In genomic region chr10:75236178-75236825, GRCh38 we compare ENCODE assay signal across 8 cellular contexts. TPM values are rescaled to one million over a fixed set of nuclear protein-coding genes. Genes with fewer than 3 reads are reported as not detected.
DNase-seq lines count a peak whose midpoint lies in the region; ATAC-seq and TF ChIP-seq lines count a peak whose summit lies in the region.

No MANE protein-coding gene starts in this region.

- CTCF ChIA-PET in activated naive CD4-positive, alpha-beta T cell treated with anti-CD3 and anti-CD28 coated beads for 36 hours (lab: Charles Lee), result interaction anchor here (0.7 to 4.8 kb wide), 29 partner anchors 10 to 1350 kb away, joined by 3 to 38 read pairs (median 4); partner anchors contain the start of genes VDAC2 and ZNF503
- CTCF ChIA-PET in activated B cell treated with CpG ODN at 0.5 μM for 24 hours (lab: Charles Lee), result interaction anchor here (0.7 to 4.8 kb wide), 10 partner anchors 11 to 994 kb away, joined by 3 to 20 read pairs (median 6); partner anchors contain the start of gene VDAC2

- peak; percentile 3 for TF ChIP-seq CTCF in activated B cell treated with CpG ODN at 0.5 μM for 24 hours (IDR thresholded peaks at IDR 0.05)
- peak; percentile 31 for TF ChIP-seq CTCF in type B pancreatic cell (conservative IDR thresholded peaks at IDR 0.05)

- intact Hi-C loops in activated naive CD4-positive, alpha-beta T cell treated with anti-CD3 and anti-CD28 coated beads for 36 hours (cut with micrococcal nuclease), result loop anchor here (1.0 to 10.0 kb wide), 6 partner anchors 48 to 1362 kb away; partner anchors contain the start of gene CAMK2G
- intact Hi-C loops in activated B cell treated with CpG ODN at 0.5 μM for 24 hours (cut with micrococcal nuclease), result loop anchor here (1.0 to 10.0 kb wide), 8 partner anchors 48 to 1592 kb away; partner anchors contain the start of gene MYOZ1

- ATAC-seq in activated B cell treated with CpG ODN at 0.5 μM for 24 hours (ENCODE audit: low read depth) (no peak), memory B cell (ENCODE audit: low read depth) (no peak), esophagus mucosa (no peak)
- ATAC-seq in activated CD4-positive, CD25-positive, alpha-beta regulatory T cell treated with anti-CD3 and anti-CD28 coated beads, Interleukin-2, amount 50 U/mL, for 24 hours, result no peak

- H3K27ac Mint-ChIP-seq in activated naive CD4-positive, alpha-beta T cell treated with anti-CD3 and anti-CD28 coated beads for 36 hours, result peak overlapping the region; percentile 84
- H3K27ac Mint-ChIP-seq in activated B cell treated with CpG ODN at 0.5 μM for 24 hours, result peak overlapping the region; percentile 83
- H3K27ac Mint-ChIP-seq in memory B cell, result peak overlapping the region; percentile 42
- peak overlapping the region; percentile 77 for H3K27ac Mint-ChIP-seq in type B pancreatic cell

- POLR2A ChIA-PET in activated B cell treated with CpG ODN at 0.5 μM for 24 hours (lab: Charles Lee), result interaction anchor here (0.7 to 5.5 kb wide), 2 partner anchors 26 to 176 kb away, joined by 8 to 60 read pairs; partner anchors contain the start of gene VDAC2

- no peaks in the 10 kb centered on the region for H3K27me3 Mint-ChIP-seq in activated naive CD4-positive, alpha-beta T cell treated with anti-CD3 and anti-CD28 coated beads for 36 hours (ENCODE audit: low read depth)
- no peaks in the 10 kb centered on the region for H3K27me3 Mint-ChIP-seq in activated B cell treated with CpG ODN at 0.5 μM for 24 hours
- H3K27me3 Mint-ChIP-seq in memory B cell, result no peaks in the 10 kb centered on the region
- H3K27me3 Mint-ChIP-seq in type B pancreatic cell, result no peaks in the 10 kb centered on the region

- peaks cover 14% of the 10 kb centered on the region for H3K4me1 Mint-ChIP-seq in activated naive CD4-positive, alpha-beta T cell treated with anti-CD3 and anti-CD28 coated beads for 36 hours (ENCODE audit: low read depth)
- H3K4me1 Mint-ChIP-seq in activated B cell treated with CpG ODN at 0.5 μM for 24 hours (peaks cover 14% of the 10 kb centered on the region), memory B cell (peaks cover 2% of the 10 kb centered on the region), type B pancreatic cell (ENCODE audit: unreplicated experiment) (peaks cover 15% of the 10 kb centered on the region)

- peak overlapping the region; percentile 72 for H3K4me3 Mint-ChIP-seq in activated naive CD4-positive, alpha-beta T cell treated with anti-CD3 and anti-CD28 coated beads for 36 hours
- H3K4me3 Mint-ChIP-seq in activated B cell treated with CpG ODN at 0.5 μM for 24 hours (peak overlapping the region; percentile 80), memory B cell (peak overlapping the region; percentile 72), type B pancreatic cell (peak overlapping the region; percentile 78)

- H3K9me3 Mint-ChIP-seq in activated naive CD4-positive, alpha-beta T cell treated with anti-CD3 and anti-CD28 coated beads for 36 hours, result no peaks in the 10 kb centered on the region
- H3K9me3 Mint-ChIP-seq in activated B cell treated with CpG ODN at 0.5 μM for 24 hours, result no peaks in the 10 kb centered on the region
- no peaks in the 10 kb centered on the region for H3K9me3 Mint-ChIP-seq in memory B cell
- no peaks in the 10 kb centered on the region for H3K9me3 Mint-ChIP-seq in type B pancreatic cell

- no peak for DNase-seq in activated naive CD4-positive, alpha-beta T cell treated with anti-CD3 and anti-CD28 coated beads for 36 hours
- no peak for DNase-seq in activated naive CD4-positive, alpha-beta T cell treated with anti-CD3 and anti-CD28 coated beads, Interleukin-2, amount 50 U/mL, for 16 hours
- DNase-seq in activated B cell treated with CpG ODN at 0.5 μM for 24 hours, result no peak
- DNase-seq in memory B cell (ENCODE audit: low spot score in 2 of 2), result no peak
- DNase-seq in type B pancreatic cell (ENCODE audit: extremely low spot score, unreplicated experiment), result no peak
- DNase-seq in 8988T, result no peak

- H3K36me3 Mint-ChIP-seq in activated naive CD4-positive, alpha-beta T cell treated with anti-CD3 and anti-CD28 coated beads for 36 hours (ENCODE audit: low read depth), result peaks cover 13% of the 10 kb centered on the region
- H3K36me3 Mint-ChIP-seq in activated B cell treated with CpG ODN at 0.5 μM for 24 hours (ENCODE audit: low read depth), result peaks cover 14% of the 10 kb centered on the region
- peaks cover 6% of the 10 kb centered on the region for H3K36me3 Mint-ChIP-seq in memory B cell
- peaks cover 18% of the 10 kb centered on the region for H3K36me3 Mint-ChIP-seq in type B pancreatic cell

RNA-seq across cellular contexts. Expression of gene COMTD1, which starts 0.5 kb away (rescaled TPM):
- total RNA-seq in activated naive CD4-positive, alpha-beta T cell treated with anti-CD3 and anti-CD28 coated beads for 36 hours, result 10 to 100 TPM; 33.2 to 34.8 TPM
- total RNA-seq in activated B cell treated with CpG ODN at 0.5 μM for 24 hours (13.2 and 15.4 TPM in 2 replicates), type B pancreatic cell (ENCODE audit: low replicate concordance) (40.4 and 62.6 TPM in 2 replicates), esophagus mucosa (106 TPM)

RNA-seq across cellular contexts. Expression of gene VDAC2, which starts 25.7 kb away (rescaled TPM):
- total RNA-seq in activated naive CD4-positive, alpha-beta T cell treated with anti-CD3 and anti-CD28 coated beads for 36 hours, result 100 to 1,000 TPM; 193 TPM
- total RNA-seq in activated B cell treated with CpG ODN at 0.5 μM for 24 hours (99.0 and 104 TPM in 2 replicates), type B pancreatic cell (ENCODE audit: low replicate concordance) (204 and 242 TPM in 2 replicates), esophagus mucosa (356 TPM)
